1 cellular context compared by ENCODE assay signal in the genomic region with DNA sequence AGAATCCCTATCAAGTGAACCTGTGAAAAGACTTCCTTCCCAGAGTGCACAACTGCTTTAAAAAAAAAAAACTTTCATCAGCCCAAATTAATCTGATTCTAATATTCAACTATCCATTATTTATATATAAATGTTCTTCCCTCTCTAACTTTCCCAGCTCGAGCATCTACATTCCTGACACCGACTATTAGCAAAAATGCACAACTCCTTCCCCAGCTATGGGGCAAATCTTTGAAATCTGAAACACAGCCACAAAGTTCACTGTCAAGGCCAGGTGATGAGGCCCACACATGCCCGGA.
TF ChIP-seq lines count a peak whose summit lies in the region.

No MANE protein-coding gene starts in this region.

TF ChIP-seq in HepG2, 621 proteins besides CTCF, POLR2A, EP300 and RAD21 (continued from another document and continues in another):
- TF ChIP-seq, protein P1, sequence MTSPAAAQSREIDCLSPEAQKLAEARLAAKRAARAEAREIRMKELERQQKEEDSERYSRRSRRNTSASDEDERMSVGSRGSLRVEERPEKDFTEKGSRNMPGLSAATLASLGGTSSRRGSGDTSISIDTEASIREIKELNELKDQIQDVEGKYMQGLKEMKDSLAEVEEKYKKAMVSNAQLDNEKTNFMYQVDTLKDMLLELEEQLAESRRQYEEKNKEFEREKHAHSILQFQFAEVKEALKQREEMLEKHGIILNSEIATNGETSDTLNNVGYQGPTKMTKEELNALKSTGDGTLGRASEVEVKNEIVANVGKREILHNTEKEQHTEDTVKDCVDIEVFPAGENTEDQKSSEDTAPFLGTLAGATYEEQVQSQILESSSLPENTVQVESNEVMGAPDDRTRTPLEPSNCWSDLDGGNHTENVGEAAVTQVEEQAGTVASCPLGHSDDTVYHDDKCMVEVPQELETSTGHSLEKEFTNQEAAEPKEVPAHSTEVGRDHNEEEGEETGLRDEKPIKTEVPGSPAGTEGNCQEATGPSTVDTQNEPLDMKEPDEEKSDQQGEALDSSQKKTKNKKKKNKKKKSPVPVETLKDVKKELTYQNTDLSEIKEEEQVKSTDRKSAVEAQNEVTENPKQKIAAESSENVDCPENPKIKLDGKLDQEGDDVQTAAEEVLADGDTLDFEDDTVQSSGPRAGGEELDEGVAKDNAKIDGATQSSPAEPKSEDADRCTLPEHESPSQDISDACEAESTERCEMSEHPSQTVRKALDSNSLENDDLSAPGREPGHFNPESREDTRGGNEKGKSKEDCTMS (CRISPR knock-in tag; conservative IDR thresholded peaks at IDR 0.05), result no peak
- no peak; the same call in 1 of the 2 replicates for TF ChIP-seq ZNF790 (CRISPR knock-in tag; IDR thresholded peaks at IDR 0.05; ENCODE audit: borderline replicate concordance)
- TF ChIP-seq RNF2 (conservative IDR thresholded peaks at IDR 0.05; ENCODE audit: low read depth), result no peak
- TF ChIP-seq ZNF598 (CRISPR knock-in tag; IDR thresholded peaks at IDR 0.05; ENCODE audit: borderline replicate concordance), result no peak
- no peak for TF ChIP-seq ZNF329 (CRISPR knock-in tag; IDR thresholded peaks at IDR 0.05; ENCODE audit: low read depth)
- TF ChIP-seq, protein P2, sequence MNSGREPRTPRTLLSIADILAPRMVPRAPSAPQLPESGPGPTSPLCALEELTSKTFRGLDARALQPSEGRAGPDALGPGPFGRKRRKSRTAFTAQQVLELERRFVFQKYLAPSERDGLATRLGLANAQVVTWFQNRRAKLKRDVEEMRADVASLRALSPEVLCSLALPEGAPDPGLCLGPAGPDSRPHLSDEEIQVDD (CRISPR knock-in tag; IDR thresholded peaks at IDR 0.05; ENCODE audit: borderline replicate concordance), result no peak
- TF ChIP-seq ELF1 (CRISPR knock-in tag; IDR thresholded peaks at IDR 0.05), result no peak
- no peak for TF ChIP-seq ONECUT2 (CRISPR knock-in tag; IDR thresholded peaks at IDR 0.05)
- no peak for TF ChIP-seq ZBTB2 (CRISPR knock-in tag; IDR thresholded peaks at IDR 0.05; ENCODE audit: low read depth)
- TF ChIP-seq FOXA1 (IDR thresholded peaks at IDR 0.05), result no peak
- TF ChIP-seq FOXA1 (CRISPR knock-in tag; IDR thresholded peaks at IDR 0.05), result no peak
- no peak for TF ChIP-seq FOXP1 (IDR thresholded peaks at IDR 0.05)
- TF ChIP-seq FOXP1 (CRISPR knock-in tag; IDR thresholded peaks at IDR 0.05), result no peak
- no peak for TF ChIP-seq POLR2G (IDR thresholded peaks at IDR 0.05; ENCODE audit: low read depth, low read length)
- TF ChIP-seq, protein P3, sequence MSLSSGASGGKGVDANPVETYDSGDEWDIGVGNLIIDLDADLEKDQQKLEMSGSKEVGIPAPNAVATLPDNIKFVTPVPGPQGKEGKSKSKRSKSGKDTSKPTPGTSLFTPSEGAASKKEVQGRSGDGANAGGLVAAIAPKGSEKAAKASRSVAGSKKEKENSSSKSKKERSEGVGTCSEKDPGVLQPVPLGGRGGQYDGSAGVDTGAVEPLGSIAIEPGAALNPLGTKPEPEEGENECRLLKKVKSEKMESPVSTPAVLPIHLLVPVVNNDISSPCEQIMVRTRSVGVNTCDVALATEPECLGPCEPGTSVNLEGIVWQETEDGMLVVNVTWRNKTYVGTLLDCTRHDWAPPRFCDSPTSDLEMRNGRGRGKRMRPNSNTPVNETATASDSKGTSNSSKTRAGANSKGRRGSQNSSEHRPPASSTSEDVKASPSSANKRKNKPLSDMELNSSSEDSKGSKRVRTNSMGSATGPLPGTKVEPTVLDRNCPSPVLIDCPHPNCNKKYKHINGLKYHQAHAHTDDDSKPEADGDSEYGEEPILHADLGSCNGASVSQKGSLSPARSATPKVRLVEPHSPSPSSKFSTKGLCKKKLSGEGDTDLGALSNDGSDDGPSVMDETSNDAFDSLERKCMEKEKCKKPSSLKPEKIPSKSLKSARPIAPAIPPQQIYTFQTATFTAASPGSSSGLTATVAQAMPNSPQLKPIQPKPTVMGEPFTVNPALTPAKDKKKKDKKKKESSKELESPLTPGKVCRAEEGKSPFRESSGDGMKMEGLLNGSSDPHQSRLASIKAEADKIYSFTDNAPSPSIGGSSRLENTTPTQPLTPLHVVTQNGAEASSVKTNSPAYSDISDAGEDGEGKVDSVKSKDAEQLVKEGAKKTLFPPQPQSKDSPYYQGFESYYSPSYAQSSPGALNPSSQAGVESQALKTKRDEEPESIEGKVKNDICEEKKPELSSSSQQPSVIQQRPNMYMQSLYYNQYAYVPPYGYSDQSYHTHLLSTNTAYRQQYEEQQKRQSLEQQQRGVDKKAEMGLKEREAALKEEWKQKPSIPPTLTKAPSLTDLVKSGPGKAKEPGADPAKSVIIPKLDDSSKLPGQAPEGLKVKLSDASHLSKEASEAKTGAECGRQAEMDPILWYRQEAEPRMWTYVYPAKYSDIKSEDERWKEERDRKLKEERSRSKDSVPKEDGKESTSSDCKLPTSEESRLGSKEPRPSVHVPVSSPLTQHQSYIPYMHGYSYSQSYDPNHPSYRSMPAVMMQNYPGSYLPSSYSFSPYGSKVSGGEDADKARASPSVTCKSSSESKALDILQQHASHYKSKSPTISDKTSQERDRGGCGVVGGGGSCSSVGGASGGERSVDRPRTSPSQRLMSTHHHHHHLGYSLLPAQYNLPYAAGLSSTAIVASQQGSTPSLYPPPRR (CRISPR knock-in tag; IDR thresholded peaks at IDR 0.05; ENCODE audit: borderline replicate concordance), result peak; percentile 54; the same call in 1 of the 2 replicates
- no peak for TF ChIP-seq ZBTB26 (CRISPR knock-in tag; IDR thresholded peaks at IDR 0.05; ENCODE audit: borderline replicate concordance)
- TF ChIP-seq GATAD2A (CRISPR knock-in tag; IDR thresholded peaks at IDR 0.05), result no peak
- TF ChIP-seq, protein P4, sequence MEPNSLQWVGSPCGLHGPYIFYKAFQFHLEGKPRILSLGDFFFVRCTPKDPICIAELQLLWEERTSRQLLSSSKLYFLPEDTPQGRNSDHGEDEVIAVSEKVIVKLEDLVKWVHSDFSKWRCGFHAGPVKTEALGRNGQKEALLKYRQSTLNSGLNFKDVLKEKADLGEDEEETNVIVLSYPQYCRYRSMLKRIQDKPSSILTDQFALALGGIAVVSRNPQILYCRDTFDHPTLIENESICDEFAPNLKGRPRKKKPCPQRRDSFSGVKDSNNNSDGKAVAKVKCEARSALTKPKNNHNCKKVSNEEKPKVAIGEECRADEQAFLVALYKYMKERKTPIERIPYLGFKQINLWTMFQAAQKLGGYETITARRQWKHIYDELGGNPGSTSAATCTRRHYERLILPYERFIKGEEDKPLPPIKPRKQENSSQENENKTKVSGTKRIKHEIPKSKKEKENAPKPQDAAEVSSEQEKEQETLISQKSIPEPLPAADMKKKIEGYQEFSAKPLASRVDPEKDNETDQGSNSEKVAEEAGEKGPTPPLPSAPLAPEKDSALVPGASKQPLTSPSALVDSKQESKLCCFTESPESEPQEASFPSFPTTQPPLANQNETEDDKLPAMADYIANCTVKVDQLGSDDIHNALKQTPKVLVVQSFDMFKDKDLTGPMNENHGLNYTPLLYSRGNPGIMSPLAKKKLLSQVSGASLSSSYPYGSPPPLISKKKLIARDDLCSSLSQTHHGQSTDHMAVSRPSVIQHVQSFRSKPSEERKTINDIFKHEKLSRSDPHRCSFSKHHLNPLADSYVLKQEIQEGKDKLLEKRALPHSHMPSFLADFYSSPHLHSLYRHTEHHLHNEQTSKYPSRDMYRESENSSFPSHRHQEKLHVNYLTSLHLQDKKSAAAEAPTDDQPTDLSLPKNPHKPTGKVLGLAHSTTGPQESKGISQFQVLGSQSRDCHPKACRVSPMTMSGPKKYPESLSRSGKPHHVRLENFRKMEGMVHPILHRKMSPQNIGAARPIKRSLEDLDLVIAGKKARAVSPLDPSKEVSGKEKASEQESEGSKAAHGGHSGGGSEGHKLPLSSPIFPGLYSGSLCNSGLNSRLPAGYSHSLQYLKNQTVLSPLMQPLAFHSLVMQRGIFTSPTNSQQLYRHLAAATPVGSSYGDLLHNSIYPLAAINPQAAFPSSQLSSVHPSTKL (CRISPR knock-in tag; IDR thresholded peaks at IDR 0.05), result peak; percentile 91
- no peak for TF ChIP-seq CHCHD3 (CRISPR knock-in tag; IDR thresholded peaks at IDR 0.05)
- no peak for TF ChIP-seq HCFC1 (IDR thresholded peaks at IDR 0.05; ENCODE audit: low read depth, low read length)
- TF ChIP-seq ARNT (IDR thresholded peaks at IDR 0.05), result no peak
- TF ChIP-seq CBX5 (CRISPR knock-in tag; IDR thresholded peaks at IDR 0.05; ENCODE audit: borderline replicate concordance), result no peak
- no peak for TF ChIP-seq KLF11 (CRISPR knock-in tag; IDR thresholded peaks at IDR 0.05)
- no peak for TF ChIP-seq ZNF710 (CRISPR knock-in tag; IDR thresholded peaks at IDR 0.05; ENCODE audit: borderline replicate concordance)
- no peak for TF ChIP-seq SRSF9 (IDR thresholded peaks at IDR 0.05; ENCODE audit: borderline replicate concordance, insufficient read depth, low read depth, low read length, poor library complexity, severe bottlenecking)
- TF ChIP-seq, protein P5, sequence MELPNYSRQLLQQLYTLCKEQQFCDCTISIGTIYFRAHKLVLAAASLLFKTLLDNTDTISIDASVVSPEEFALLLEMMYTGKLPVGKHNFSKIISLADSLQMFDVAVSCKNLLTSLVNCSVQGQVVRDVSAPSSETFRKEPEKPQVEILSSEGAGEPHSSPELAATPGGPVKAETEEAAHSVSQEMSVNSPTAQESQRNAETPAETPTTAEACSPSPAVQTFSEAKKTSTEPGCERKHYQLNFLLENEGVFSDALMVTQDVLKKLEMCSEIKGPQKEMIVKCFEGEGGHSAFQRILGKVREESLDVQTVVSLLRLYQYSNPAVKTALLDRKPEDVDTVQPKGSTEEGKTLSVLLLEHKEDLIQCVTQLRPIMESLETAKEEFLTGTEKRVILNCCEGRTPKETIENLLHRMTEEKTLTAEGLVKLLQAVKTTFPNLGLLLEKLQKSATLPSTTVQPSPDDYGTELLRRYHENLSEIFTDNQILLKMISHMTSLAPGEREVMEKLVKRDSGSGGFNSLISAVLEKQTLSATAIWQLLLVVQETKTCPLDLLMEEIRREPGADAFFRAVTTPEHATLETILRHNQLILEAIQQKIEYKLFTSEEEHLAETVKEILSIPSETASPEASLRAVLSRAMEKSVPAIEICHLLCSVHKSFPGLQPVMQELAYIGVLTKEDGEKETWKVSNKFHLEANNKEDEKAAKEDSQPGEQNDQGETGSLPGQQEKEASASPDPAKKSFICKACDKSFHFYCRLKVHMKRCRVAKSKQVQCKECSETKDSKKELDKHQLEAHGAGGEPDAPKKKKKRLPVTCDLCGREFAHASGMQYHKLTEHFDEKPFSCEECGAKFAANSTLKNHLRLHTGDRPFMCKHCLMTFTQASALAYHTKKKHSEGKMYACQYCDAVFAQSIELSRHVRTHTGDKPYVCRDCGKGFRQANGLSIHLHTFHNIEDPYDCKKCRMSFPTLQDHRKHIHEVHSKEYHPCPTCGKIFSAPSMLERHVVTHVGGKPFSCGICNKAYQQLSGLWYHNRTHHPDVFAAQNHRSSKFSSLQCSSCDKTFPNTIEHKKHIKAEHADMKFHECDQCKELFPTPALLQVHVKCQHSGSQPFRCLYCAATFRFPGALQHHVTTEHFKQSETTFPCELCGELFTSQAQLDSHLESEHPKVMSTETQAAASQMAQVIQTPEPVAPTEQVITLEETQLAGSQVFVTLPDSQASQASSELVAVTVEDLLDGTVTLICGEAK (IDR thresholded peaks at IDR 0.05), result no peak
- TF ChIP-seq, protein P5 (CRISPR knock-in tag; IDR thresholded peaks at IDR 0.05), result no peak
